In genomic region chr12:109944975-109945374, GRCh38 we compare ENCODE assay signal across 11 cellular contexts. TPM values are rescaled to one million over a fixed set of nuclear protein-coding genes. Genes with fewer than 3 reads are reported as not detected.
DNase-seq lines count a peak whose midpoint lies in the region; ATAC-seq and TF ChIP-seq lines count a peak whose summit lies in the region.
"Had no signal": no experiment of that assay in that cellular context is flagged by ENCODE, and none has a peak within 500 bp of the region (broad histone marks: within the 10 kb centered on the region; RNA-seq: fewer than 3 reads in every experiment).

No MANE protein-coding gene starts in this region.

- no peak overlapping the region for H3K9ac ChIP-seq in neural cell (ENCODE audit: low read length)

- no peaks in the 10 kb centered on the region for H3K79me2 ChIP-seq in neural cell (replicated peaks; ENCODE audit: insufficient read depth, low read length)

- H3K4me3 ChIP-seq in astrocyte of the spinal cord (ENCODE audit: low read depth, low read length) (no peak overlapping the region), neural cell (ENCODE audit: low read length) (no peak overlapping the region)
- H3K4me3 ChIP-seq: smooth muscle cell had no signal

- ATAC-seq in left ventricle myocardium superior (peak; percentile 55), GM19455 (IDR thresholded peaks at IDR 0.05; ENCODE audit: unreplicated experiment) (no peak)

- H3K27ac ChIP-seq in neural cell (ENCODE audit: low read length), result no peak overlapping the region

- no peaks in the 10 kb centered on the region for H4K20me1 ChIP-seq in neural cell (ENCODE audit: insufficient read depth)

- DNase-seq in ELF-1 (ENCODE audit: low read depth, low spot score) (peak; percentile 90), astrocyte of the spinal cord (ENCODE audit: low read depth, low spot score) (peak; percentile 54), left ventricle myocardium superior (peak; percentile 58), activated gamma-delta T cell treated with Interleukin-2 at 50 U/mL for 16 hours (no peak), HCEC 1CT (no peak), COLO829 (ENCODE audit: low spot score) (no peak)
- DNase-seq: activated naive CD4-positive, alpha-beta T cell treated with anti-CD3 and anti-CD28 coated beads, Interleukin-2, amount 10 ng/mL, durations not matched to agents 7 days and 5 days; CD8-positive, alpha-beta memory T cell had no signal

- H3K36me3 ChIP-seq in neural cell (ENCODE audit: insufficient read depth, low read length), result peaks cover 7% of the 10 kb centered on the region

- H3K4me2 ChIP-seq in neural cell (ENCODE audit: low read length), result no peak overlapping the region
- H3K4me2 ChIP-seq: smooth muscle cell had no signal

- no peaks in the 10 kb centered on the region for H3K9me3 ChIP-seq in neural cell (ENCODE audit: low read length)

- TF ChIP-seq CTCF in astrocyte of the spinal cord (IDR thresholded peaks at IDR 0.05; ENCODE audit: low read depth, low read length) (peak; percentile 16), neural cell (IDR thresholded peaks at IDR 0.05; ENCODE audit: poor library complexity, severe bottlenecking) (peak; percentile 16)

- H3K27me3 ChIP-seq in neural cell (ENCODE audit: insufficient read depth, low read depth, low read length), result no peaks in the 10 kb centered on the region

- H2AFZ ChIP-seq in neural cell (ENCODE audit: low read depth, low read length), result no peak overlapping the region

- H3K9me2 ChIP-seq in neural cell (ENCODE audit: insufficient read depth, low read length), result no peaks in the 10 kb centered on the region

- in situ Hi-C loops in astrocyte of the spinal cord (cut with HindIII; ENCODE audit: low sequenced_read_pairs), result no loop called here

- no peak for TF ChIP-seq RAD21 in neural cell (conservative IDR thresholded peaks at IDR 0.05)

- TF ChIP-seq EP300 in neural cell (conservative IDR thresholded peaks at IDR 0.05; ENCODE audit: poor library complexity, severe bottlenecking), result no peak

- intact Hi-C loops in left ventricle myocardium superior (cut with micrococcal nuclease), result no loop called here

- H3F3A ChIP-seq in neural cell (ENCODE audit: insufficient read depth, low read length, poor library complexity, severe bottlenecking), result no peaks in the 10 kb centered on the region

TF ChIP-seq in neural cell, 6 proteins besides CTCF, POLR2A, EP300 and RAD21:
- no peak for TF ChIP-seq SMC3 (conservative IDR thresholded peaks at IDR 0.05; ENCODE audit: poor library complexity)
- no peak for TF ChIP-seq TAF1 (IDR thresholded peaks at IDR 0.05; ENCODE audit: low read depth)
- TF ChIP-seq POLR2AphosphoS5 (IDR thresholded peaks at IDR 0.05), result no peak
- no peak for TF ChIP-seq REST (IDR thresholded peaks at IDR 0.05; ENCODE audit: borderline replicate concordance)
- TF ChIP-seq EZH2 (IDR thresholded peaks at IDR 0.05; ENCODE audit: borderline replicate concordance, insufficient read depth, low read length, poor library complexity, severe bottlenecking), result no peak
- TF ChIP-seq MXI1 (conservative IDR thresholded peaks at IDR 0.05; ENCODE audit: poor library complexity, severe bottlenecking), result no peak

RNA-seq across cellular contexts. Expression of gene TCHP, which starts 44.9 kb away (rescaled TPM):
- total RNA-seq in left ventricle myocardium superior, result 11.4 TPM
- polyA plus RNA-seq in neural cell, result 10.0 and 12.8 TPM in 2 replicates
- polyA minus RNA-seq in neural cell, result 10.4 and 11.4 TPM in 2 replicates

RNA-seq across cellular contexts. Expression of gene GIT2, which starts 51.2 kb away (rescaled TPM):
- 41.4 TPM for total RNA-seq in left ventricle myocardium superior
- 14.2 and 21.1 TPM in 2 replicates for polyA plus RNA-seq in neural cell
- 47.0 and 66.0 TPM in 2 replicates for polyA minus RNA-seq in neural cell

RNA-seq across cellular contexts. Expression of gene ANKRD13A, which starts 54.3 kb away (rescaled TPM):
- total RNA-seq in left ventricle myocardium superior, result 24.4 TPM
- 89.2 and 117 TPM in 2 replicates for polyA plus RNA-seq in neural cell
- 78.6 and 90.3 TPM in 2 replicates for polyA minus RNA-seq in neural cell

Comparison
In these comparisons a context has a peak if more than half of its experiments do, and no peak if none do; other contexts are left out.
1. DNase-seq: peak in ELF-1 (single experiment), astrocyte of the spinal cord (single experiment) and left ventricle myocardium superior (single experiment); none in activated gamma-delta T cell treated with Interleukin-2 at 50 U/mL for 16 hours (single experiment), HCEC 1CT (single experiment) and COLO829 (single experiment).